1 cellular context compared by ENCODE assay signal in the genomic region with DNA sequence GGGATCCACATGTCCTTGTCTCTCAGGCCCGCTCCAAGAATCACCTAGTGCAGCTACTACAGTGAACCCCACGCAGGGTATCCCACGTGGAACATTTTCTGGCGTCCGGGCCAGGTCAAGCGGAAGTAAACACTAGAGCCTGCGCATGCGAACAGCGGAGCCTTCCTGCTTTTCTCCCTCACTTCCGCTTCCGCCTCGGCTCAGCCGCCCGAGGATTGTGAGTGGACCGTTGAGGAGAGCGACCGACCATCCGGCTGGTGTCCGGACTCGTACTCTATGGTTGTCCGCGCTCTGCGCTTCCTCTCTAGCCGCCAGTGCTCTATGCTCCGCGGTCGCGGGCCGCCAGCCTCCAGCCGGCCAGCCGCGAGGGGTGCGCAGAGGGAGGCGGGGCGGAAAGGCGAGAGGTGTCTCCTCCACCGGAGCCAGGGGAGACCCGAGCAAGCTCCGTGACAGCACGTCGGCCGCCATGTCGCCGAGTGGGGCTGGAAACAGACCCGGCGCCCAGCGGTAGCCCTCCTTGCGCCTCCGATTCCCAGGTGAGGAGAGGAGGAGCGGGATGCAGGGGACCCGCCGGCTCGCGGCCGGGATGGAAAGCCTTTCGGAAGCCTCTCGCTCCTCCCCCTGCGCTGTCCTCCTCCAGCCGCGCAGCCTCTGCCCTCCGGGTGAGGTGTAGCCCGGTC.
TF ChIP-seq lines count a peak whose summit lies in the region.

A gene with protein sequence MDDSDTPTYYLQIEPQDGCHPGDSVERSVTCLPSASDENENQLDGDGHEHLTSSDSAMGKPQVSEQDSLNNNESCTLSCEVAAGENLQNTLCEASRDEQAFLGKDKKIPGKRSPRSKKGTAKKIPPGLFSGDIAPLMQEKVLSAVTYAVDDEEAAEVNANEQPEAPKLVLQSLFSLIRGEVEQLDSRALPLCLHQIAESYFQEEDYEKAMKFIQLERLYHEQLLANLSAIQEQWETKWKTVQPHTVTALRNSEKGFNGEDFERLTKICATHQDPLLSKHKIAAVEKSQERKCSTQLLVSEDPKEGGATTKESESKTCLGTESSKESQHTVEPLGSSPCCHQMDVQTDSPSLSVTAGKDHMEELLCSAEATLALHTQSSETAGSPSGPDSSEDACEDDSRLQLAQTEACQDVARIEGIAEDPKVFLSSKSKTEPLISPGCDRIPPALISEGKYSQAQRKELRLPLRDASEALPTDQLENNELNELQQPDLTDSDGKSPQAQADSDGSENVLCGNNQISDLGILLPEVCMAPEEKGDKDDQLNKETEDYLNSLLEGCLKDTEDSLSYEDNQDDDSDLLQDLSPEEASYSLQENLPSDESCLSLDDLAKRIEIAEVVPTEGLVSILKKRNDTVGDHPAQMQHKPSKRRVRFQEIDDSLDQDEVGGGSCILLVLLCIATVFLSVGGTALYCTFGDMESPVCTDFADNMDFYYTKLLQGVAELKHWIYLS (plus strand): TSS at position 329 of the 680 bp plus-strand sequence. CDS start 25,107 bp downstream, outside the sequence.
A gene with protein sequence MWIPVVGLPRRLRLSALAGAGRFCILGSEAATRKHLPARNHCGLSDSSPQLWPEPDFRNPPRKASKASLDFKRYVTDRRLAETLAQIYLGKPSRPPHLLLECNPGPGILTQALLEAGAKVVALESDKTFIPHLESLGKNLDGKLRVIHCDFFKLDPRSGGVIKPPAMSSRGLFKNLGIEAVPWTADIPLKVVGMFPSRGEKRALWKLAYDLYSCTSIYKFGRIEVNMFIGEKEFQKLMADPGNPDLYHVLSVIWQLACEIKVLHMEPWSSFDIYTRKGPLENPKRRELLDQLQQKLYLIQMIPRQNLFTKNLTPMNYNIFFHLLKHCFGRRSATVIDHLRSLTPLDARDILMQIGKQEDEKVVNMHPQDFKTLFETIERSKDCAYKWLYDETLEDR (minus strand): TSS at position 134 of the 680 bp plus-strand sequence. CDS start 123 bp downstream, at position 11.

TF ChIP-seq in K562, 482 proteins besides CTCF, POLR2A, EP300 and RAD21 (continued from another document and continues in another):
- TF ChIP-seq, protein P1, sequence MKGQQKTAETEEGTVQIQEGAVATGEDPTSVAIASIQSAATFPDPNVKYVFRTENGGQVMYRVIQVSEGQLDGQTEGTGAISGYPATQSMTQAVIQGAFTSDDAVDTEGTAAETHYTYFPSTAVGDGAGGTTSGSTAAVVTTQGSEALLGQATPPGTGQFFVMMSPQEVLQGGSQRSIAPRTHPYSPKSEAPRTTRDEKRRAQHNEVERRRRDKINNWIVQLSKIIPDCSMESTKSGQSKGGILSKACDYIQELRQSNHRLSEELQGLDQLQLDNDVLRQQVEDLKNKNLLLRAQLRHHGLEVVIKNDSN (CRISPR knock-in tag; IDR thresholded peaks at IDR 0.05): 0 out of 2 replicates have a peak, but pooled peaks have one; percentile 37
- TF ChIP-seq PCBP1 (IDR thresholded peaks at IDR 0.05; ENCODE audit: low read depth, low read length, poor library complexity, severe bottlenecking) (no peak), ELF1 (tag; IDR thresholded peaks at IDR 0.05) (peak; percentile 99), ZSCAN32 (CRISPR knock-in tag; IDR thresholded peaks at IDR 0.05) (no peak), FOXP1 (CRISPR knock-in tag; IDR thresholded peaks at IDR 0.05) (peak; percentile 91; the same call in 1 of the 2 replicates), PML (IDR thresholded peaks at IDR 0.05; ENCODE audit: low read length) (peak; percentile 52), SPI1 (IDR thresholded peaks at IDR 0.05; ENCODE audit: borderline replicate concordance, low read depth, low read length) (peak; percentile 91), HDAC3 (IDR thresholded peaks at IDR 0.05; ENCODE audit: borderline replicate concordance, partially characterized antibody) (no peak), HNRNPK (IDR thresholded peaks at IDR 0.05; ENCODE audit: low read depth, low read length, poor library complexity, severe bottlenecking) (no peak), DACH1 (IDR thresholded peaks at IDR 0.05; ENCODE audit: partially characterized antibody) (peak; percentile 34), CCNT2 (IDR thresholded peaks at IDR 0.05; ENCODE audit: borderline replicate concordance, extremely low read depth, insufficient read length, low read depth, low read length) (peak; percentile 90), FOS (IDR thresholded peaks at IDR 0.05; ENCODE audit: extremely low read depth, insufficient read length) (no peak), SMAD2 (IDR thresholded peaks at IDR 0.05; ENCODE audit: low read depth, low read length) (no peak), TAF7 (tag; IDR thresholded peaks at IDR 0.05) (0 out of 2 replicates have a peak, but pooled peaks have one; percentile 9), NBN (IDR thresholded peaks at IDR 0.05; ENCODE audit: low read depth) (peak; percentile 70; the same call in 1 of the 2 replicates), MEIS2 (IDR thresholded peaks at IDR 0.05; ENCODE audit: partially characterized antibody) (peak; percentile 85), ZZZ3 (IDR thresholded peaks at IDR 0.05) (peak; percentile 79; the same call in 1 of the 2 replicates), FOXM1 (IDR thresholded peaks at IDR 0.05; ENCODE audit: low read depth) (no peak), FOXM1 (CRISPR knock-in tag; IDR thresholded peaks at IDR 0.05; ENCODE audit: low read depth) (no peak), MAFF (IDR thresholded peaks at IDR 0.05; ENCODE audit: low read length) (no peak), SNRNP70 (optimal IDR thresholded peaks at IDR 0.05; ENCODE audit: low read depth, low read length) (no peak), FOSL1 (tag; conservative IDR thresholded peaks at IDR 0.05) (no peak; the same call in 1 of the 2 replicates), L3MBTL2 (IDR thresholded peaks at IDR 0.05) (peak; percentile 51; the same call in 1 of the 2 replicates), PURB (CRISPR knock-in tag; IDR thresholded peaks at IDR 0.05; ENCODE audit: low read depth) (no peak), LARP7 (IDR thresholded peaks at IDR 0.05) (peak; percentile 87; the same call in 1 of the 2 replicates)
- TF ChIP-seq, protein P2, sequence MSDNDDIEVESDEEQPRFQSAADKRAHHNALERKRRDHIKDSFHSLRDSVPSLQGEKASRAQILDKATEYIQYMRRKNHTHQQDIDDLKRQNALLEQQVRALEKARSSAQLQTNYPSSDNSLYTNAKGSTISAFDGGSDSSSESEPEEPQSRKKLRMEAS (CRISPR knock-in tag; IDR thresholded peaks at IDR 0.05): peak; percentile 88
- TF ChIP-seq, protein P3, sequence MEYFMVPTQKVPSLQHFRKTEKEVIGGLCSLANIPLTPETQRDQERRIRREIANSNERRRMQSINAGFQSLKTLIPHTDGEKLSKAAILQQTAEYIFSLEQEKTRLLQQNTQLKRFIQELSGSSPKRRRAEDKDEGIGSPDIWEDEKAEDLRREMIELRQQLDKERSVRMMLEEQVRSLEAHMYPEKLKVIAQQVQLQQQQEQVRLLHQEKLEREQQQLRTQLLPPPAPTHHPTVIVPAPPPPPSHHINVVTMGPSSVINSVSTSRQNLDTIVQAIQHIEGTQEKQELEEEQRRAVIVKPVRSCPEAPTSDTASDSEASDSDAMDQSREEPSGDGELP (CRISPR knock-in tag; IDR thresholded peaks at IDR 0.05; ENCODE audit: borderline replicate concordance): peak; percentile 97
- TF ChIP-seq, protein P4, sequence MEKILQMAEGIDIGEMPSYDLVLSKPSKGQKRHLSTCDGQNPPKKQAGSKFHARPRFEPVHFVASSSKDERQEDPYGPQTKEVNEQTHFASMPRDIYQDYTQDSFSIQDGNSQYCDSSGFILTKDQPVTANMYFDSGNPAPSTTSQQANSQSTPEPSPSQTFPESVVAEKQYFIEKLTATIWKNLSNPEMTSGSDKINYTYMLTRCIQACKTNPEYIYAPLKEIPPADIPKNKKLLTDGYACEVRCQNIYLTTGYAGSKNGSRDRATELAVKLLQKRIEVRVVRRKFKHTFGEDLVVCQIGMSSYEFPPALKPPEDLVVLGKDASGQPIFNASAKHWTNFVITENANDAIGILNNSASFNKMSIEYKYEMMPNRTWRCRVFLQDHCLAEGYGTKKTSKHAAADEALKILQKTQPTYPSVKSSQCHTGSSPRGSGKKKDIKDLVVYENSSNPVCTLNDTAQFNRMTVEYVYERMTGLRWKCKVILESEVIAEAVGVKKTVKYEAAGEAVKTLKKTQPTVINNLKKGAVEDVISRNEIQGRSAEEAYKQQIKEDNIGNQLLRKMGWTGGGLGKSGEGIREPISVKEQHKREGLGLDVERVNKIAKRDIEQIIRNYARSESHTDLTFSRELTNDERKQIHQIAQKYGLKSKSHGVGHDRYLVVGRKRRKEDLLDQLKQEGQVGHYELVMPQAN (IDR thresholded peaks at IDR 0.05; ENCODE audit: borderline replicate concordance): peak; percentile 100
- TF ChIP-seq, protein P5, sequence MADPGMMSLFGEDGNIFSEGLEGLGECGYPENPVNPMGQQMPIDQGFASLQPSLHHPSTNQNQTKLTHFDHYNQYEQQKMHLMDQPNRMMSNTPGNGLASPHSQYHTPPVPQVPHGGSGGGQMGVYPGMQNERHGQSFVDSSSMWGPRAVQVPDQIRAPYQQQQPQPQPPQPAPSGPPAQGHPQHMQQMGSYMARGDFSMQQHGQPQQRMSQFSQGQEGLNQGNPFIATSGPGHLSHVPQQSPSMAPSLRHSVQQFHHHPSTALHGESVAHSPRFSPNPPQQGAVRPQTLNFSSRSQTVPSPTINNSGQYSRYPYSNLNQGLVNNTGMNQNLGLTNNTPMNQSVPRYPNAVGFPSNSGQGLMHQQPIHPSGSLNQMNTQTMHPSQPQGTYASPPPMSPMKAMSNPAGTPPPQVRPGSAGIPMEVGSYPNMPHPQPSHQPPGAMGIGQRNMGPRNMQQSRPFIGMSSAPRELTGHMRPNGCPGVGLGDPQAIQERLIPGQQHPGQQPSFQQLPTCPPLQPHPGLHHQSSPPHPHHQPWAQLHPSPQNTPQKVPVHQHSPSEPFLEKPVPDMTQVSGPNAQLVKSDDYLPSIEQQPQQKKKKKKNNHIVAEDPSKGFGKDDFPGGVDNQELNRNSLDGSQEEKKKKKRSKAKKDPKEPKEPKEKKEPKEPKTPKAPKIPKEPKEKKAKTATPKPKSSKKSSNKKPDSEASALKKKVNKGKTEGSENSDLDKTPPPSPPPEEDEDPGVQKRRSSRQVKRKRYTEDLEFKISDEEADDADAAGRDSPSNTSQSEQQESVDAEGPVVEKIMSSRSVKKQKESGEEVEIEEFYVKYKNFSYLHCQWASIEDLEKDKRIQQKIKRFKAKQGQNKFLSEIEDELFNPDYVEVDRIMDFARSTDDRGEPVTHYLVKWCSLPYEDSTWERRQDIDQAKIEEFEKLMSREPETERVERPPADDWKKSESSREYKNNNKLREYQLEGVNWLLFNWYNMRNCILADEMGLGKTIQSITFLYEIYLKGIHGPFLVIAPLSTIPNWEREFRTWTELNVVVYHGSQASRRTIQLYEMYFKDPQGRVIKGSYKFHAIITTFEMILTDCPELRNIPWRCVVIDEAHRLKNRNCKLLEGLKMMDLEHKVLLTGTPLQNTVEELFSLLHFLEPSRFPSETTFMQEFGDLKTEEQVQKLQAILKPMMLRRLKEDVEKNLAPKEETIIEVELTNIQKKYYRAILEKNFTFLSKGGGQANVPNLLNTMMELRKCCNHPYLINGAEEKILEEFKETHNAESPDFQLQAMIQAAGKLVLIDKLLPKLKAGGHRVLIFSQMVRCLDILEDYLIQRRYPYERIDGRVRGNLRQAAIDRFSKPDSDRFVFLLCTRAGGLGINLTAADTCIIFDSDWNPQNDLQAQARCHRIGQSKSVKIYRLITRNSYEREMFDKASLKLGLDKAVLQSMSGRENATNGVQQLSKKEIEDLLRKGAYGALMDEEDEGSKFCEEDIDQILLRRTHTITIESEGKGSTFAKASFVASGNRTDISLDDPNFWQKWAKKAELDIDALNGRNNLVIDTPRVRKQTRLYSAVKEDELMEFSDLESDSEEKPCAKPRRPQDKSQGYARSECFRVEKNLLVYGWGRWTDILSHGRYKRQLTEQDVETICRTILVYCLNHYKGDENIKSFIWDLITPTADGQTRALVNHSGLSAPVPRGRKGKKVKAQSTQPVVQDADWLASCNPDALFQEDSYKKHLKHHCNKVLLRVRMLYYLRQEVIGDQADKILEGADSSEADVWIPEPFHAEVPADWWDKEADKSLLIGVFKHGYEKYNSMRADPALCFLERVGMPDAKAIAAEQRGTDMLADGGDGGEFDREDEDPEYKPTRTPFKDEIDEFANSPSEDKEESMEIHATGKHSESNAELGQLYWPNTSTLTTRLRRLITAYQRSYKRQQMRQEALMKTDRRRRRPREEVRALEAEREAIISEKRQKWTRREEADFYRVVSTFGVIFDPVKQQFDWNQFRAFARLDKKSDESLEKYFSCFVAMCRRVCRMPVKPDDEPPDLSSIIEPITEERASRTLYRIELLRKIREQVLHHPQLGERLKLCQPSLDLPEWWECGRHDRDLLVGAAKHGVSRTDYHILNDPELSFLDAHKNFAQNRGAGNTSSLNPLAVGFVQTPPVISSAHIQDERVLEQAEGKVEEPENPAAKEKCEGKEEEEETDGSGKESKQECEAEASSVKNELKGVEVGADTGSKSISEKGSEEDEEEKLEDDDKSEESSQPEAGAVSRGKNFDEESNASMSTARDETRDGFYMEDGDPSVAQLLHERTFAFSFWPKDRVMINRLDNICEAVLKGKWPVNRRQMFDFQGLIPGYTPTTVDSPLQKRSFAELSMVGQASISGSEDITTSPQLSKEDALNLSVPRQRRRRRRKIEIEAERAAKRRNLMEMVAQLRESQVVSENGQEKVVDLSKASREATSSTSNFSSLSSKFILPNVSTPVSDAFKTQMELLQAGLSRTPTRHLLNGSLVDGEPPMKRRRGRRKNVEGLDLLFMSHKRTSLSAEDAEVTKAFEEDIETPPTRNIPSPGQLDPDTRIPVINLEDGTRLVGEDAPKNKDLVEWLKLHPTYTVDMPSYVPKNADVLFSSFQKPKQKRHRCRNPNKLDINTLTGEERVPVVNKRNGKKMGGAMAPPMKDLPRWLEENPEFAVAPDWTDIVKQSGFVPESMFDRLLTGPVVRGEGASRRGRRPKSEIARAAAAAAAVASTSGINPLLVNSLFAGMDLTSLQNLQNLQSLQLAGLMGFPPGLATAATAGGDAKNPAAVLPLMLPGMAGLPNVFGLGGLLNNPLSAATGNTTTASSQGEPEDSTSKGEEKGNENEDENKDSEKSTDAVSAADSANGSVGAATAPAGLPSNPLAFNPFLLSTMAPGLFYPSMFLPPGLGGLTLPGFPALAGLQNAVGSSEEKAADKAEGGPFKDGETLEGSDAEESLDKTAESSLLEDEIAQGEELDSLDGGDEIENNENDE (IDR thresholded peaks at IDR 0.05; ENCODE audit: low read depth, low read length): peak; percentile 49
- TF ChIP-seq, protein P6, sequence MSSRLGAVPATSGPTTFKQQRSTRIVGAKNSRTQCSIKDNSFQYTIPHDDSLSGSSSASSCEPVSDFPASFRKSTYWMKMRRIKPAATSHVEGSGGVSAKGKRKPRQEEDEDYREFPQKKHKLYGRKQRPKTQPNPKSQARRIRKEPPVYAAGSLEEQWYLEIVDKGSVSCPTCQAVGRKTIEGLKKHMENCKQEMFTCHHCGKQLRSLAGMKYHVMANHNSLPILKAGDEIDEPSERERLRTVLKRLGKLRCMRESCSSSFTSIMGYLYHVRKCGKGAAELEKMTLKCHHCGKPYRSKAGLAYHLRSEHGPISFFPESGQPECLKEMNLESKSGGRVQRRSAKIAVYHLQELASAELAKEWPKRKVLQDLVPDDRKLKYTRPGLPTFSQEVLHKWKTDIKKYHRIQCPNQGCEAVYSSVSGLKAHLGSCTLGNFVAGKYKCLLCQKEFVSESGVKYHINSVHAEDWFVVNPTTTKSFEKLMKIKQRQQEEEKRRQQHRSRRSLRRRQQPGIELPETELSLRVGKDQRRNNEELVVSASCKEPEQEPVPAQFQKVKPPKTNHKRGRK (tag; IDR thresholded peaks at IDR 0.05): no peak
- TF ChIP-seq, protein P7, sequence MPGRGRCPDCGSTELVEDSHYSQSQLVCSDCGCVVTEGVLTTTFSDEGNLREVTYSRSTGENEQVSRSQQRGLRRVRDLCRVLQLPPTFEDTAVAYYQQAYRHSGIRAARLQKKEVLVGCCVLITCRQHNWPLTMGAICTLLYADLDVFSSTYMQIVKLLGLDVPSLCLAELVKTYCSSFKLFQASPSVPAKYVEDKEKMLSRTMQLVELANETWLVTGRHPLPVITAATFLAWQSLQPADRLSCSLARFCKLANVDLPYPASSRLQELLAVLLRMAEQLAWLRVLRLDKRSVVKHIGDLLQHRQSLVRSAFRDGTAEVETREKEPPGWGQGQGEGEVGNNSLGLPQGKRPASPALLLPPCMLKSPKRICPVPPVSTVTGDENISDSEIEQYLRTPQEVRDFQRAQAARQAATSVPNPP (IDR thresholded peaks at IDR 0.05; ENCODE audit: borderline replicate concordance, insufficient read depth, insufficient read length): no peak
